In the genomic region with DNA sequence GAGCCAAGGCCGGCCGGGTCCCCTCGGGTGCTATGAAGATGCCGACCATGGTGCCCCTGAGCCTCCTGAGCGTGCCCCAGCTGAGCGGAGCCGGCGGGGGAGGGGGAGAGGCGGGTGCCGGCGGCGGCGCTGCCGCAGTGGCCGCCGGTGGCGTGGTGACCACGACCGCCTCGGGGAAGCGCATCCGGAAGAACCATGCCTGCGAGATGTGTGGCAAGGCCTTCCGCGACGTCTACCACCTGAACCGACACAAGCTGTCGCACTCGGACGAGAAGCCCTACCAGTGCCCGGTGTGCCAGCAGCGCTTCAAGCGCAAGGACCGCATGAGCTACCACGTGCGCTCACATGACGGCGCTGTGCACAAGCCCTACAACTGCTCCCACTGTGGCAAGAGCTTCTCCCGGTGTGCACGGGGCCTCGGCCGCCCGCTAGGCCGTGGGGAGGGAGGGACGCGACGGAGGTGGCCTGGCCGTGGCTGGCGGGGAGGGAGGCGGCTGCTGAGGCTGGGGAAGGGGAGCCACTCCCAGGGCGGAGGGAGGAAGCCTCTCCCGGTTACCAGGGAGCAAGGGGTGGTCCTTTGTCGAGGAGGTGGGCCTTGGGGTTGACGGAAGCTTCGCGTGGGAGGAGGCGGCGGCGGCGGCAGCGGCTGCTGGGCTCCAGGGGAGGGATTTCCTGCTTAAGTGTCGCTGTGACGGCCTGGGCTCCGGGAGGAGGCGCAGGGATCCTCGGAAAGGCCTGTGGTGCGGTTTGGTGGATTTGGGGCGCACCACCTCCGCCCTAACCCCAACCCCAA, we compare ENCODE assay signal across 1 cellular context.
TF ChIP-seq lines count a peak whose summit lies in the region.

No MANE protein-coding gene starts in this region.

TF ChIP-seq in GM12878, 131 proteins besides CTCF, POLR2A, EP300 and RAD21 (continued from another document and continues in another):
- TF ChIP-seq NBN (IDR thresholded peaks at IDR 0.05) (peak; percentile 83), RBBP5 (conservative IDR thresholded peaks at IDR 0.05) (no peak), GATAD2B (conservative IDR thresholded peaks at IDR 0.05; ENCODE audit: low read depth) (peak; percentile 83; the same call in 1 of the 2 replicates), RUNX3 (IDR thresholded peaks at IDR 0.05; ENCODE audit: low read length) (no peak), HDGF (IDR thresholded peaks at IDR 0.05) (peak; percentile 100), FOXK2 (IDR thresholded peaks at IDR 0.05) (no peak), ZNF24 (IDR thresholded peaks at IDR 0.05) (no peak), ESRRA (IDR thresholded peaks at IDR 0.05; ENCODE audit: low read length) (no peak), KDM1A (IDR thresholded peaks at IDR 0.05; ENCODE audit: borderline replicate concordance) (peak; percentile 48; the same call in 1 of the 2 replicates), IRF5 (IDR thresholded peaks at IDR 0.05; ENCODE audit: borderline replicate concordance) (no peak), EZH2 (IDR thresholded peaks at IDR 0.05; ENCODE audit: borderline replicate concordance, control insufficient read depth, low read depth, low read length) (no peak), CBX3 (IDR thresholded peaks at IDR 0.05; ENCODE audit: borderline replicate concordance, low read depth) (no peak), DPF2 (IDR thresholded peaks at IDR 0.05) (peak; percentile 68; the same call in 1 of the 2 replicates), CHD1 (IDR thresholded peaks at IDR 0.05; ENCODE audit: low read depth, low read length) (no peak), HDAC2 (IDR thresholded peaks at IDR 0.05) (no peak), USF1 (IDR thresholded peaks at IDR 0.05; ENCODE audit: borderline replicate concordance, extremely low read length, insufficient read depth, low read depth, low read length) (peak; percentile 83), YY1 (IDR thresholded peaks at IDR 0.05; ENCODE audit: low read depth, low read length) (0 out of 2 replicates have a peak, but pooled peaks have one; percentile 37), ELK1 (IDR thresholded peaks at IDR 0.05; ENCODE audit: low read depth, low read length) (no peak), WRNIP1 (IDR thresholded peaks at IDR 0.05; ENCODE audit: borderline replicate concordance, low read depth, low read length) (no peak), PBX3 (IDR thresholded peaks at IDR 0.05; ENCODE audit: insufficient replicate concordance, low read depth, low read length) (no peak), MYC (IDR thresholded peaks at IDR 0.05; ENCODE audit: insufficient read depth, insufficient read length, insufficient replicate concordance, low read length, severe bottlenecking) (peak; percentile 80), SREBF2 (IDR thresholded peaks at IDR 0.05; ENCODE audit: low read length) (no peak), PML (IDR thresholded peaks at IDR 0.05; ENCODE audit: low read length) (no peak), SIN3A (IDR thresholded peaks at IDR 0.05; ENCODE audit: low read depth, low read length) (peak; percentile 83; the same call in 1 of the 2 replicates), GABPA (IDR thresholded peaks at IDR 0.05; ENCODE audit: low read depth) (no peak), NR2C2 (IDR thresholded peaks at IDR 0.05; ENCODE audit: borderline replicate concordance, control insufficient read depth, insufficient read length, low read depth) (no peak), FOS (IDR thresholded peaks at IDR 0.05; ENCODE audit: borderline replicate concordance, extremely low read depth, insufficient read length) (no peak), CBFB (IDR thresholded peaks at IDR 0.05; ENCODE audit: low read depth) (peak; percentile 11; the same call in 1 of the 2 replicates), EED (IDR thresholded peaks at IDR 0.05; ENCODE audit: low read depth) (peak; percentile 66), CHD2 (IDR thresholded peaks at IDR 0.05; ENCODE audit: borderline replicate concordance, low read depth, low read length) (0 out of 2 replicates have a peak, but pooled peaks have one; percentile 39), SPI1 (IDR thresholded peaks at IDR 0.05; ENCODE audit: borderline replicate concordance, insufficient read depth, low read depth, low read length) (peak; percentile 11; the same call in 1 of the 2 replicates), RCOR1 (conservative IDR thresholded peaks at IDR 0.05; ENCODE audit: low read depth, low read length) (no peak), NR2F1 (conservative IDR thresholded peaks at IDR 0.05) (no peak), SMARCA5 (IDR thresholded peaks at IDR 0.05) (peak; percentile 57), KAT2A (conservative IDR thresholded peaks at IDR 0.05; ENCODE audit: control insufficient read depth, low read depth, low read length) (no peak), E4F1 (IDR thresholded peaks at IDR 0.05; ENCODE audit: borderline replicate concordance, partially characterized antibody) (peak; percentile 32), USF2 (IDR thresholded peaks at IDR 0.05; ENCODE audit: borderline replicate concordance, low read depth, low read length) (peak; percentile 27; the same call in 1 of the 2 replicates), BCL11A (IDR thresholded peaks at IDR 0.05; ENCODE audit: low read depth, low read length) (0 out of 2 replicates have a peak, but pooled peaks have one; percentile 5), FOXM1 (IDR thresholded peaks at IDR 0.05; ENCODE audit: low read depth, low read length) (no peak), TBL1XR1 (IDR thresholded peaks at IDR 0.05; ENCODE audit: low read depth, low read length) (0 out of 2 replicates have a peak, but pooled peaks have one; percentile 4), RAD51 (IDR thresholded peaks at IDR 0.05) (peak; percentile 66)
- TF ChIP-seq, protein P1, sequence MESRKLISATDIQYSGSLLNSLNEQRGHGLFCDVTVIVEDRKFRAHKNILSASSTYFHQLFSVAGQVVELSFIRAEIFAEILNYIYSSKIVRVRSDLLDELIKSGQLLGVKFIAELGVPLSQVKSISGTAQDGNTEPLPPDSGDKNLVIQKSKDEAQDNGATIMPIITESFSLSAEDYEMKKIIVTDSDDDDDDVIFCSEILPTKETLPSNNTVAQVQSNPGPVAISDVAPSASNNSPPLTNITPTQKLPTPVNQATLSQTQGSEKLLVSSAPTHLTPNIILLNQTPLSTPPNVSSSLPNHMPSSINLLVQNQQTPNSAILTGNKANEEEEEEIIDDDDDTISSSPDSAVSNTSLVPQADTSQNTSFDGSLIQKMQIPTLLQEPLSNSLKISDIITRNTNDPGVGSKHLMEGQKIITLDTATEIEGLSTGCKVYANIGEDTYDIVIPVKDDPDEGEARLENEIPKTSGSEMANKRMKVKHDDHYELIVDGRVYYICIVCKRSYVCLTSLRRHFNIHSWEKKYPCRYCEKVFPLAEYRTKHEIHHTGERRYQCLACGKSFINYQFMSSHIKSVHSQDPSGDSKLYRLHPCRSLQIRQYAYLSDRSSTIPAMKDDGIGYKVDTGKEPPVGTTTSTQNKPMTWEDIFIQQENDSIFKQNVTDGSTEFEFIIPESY (IDR thresholded peaks at IDR 0.05): no peak
- TF ChIP-seq, protein P2, sequence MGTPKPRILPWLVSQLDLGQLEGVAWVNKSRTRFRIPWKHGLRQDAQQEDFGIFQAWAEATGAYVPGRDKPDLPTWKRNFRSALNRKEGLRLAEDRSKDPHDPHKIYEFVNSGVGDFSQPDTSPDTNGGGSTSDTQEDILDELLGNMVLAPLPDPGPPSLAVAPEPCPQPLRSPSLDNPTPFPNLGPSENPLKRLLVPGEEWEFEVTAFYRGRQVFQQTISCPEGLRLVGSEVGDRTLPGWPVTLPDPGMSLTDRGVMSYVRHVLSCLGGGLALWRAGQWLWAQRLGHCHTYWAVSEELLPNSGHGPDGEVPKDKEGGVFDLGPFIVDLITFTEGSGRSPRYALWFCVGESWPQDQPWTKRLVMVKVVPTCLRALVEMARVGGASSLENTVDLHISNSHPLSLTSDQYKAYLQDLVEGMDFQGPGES (IDR thresholded peaks at IDR 0.05): no peak
- TF ChIP-seq, protein P3, sequence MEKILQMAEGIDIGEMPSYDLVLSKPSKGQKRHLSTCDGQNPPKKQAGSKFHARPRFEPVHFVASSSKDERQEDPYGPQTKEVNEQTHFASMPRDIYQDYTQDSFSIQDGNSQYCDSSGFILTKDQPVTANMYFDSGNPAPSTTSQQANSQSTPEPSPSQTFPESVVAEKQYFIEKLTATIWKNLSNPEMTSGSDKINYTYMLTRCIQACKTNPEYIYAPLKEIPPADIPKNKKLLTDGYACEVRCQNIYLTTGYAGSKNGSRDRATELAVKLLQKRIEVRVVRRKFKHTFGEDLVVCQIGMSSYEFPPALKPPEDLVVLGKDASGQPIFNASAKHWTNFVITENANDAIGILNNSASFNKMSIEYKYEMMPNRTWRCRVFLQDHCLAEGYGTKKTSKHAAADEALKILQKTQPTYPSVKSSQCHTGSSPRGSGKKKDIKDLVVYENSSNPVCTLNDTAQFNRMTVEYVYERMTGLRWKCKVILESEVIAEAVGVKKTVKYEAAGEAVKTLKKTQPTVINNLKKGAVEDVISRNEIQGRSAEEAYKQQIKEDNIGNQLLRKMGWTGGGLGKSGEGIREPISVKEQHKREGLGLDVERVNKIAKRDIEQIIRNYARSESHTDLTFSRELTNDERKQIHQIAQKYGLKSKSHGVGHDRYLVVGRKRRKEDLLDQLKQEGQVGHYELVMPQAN (conservative IDR thresholded peaks at IDR 0.05): peak; percentile 87
- TF ChIP-seq, protein P4, sequence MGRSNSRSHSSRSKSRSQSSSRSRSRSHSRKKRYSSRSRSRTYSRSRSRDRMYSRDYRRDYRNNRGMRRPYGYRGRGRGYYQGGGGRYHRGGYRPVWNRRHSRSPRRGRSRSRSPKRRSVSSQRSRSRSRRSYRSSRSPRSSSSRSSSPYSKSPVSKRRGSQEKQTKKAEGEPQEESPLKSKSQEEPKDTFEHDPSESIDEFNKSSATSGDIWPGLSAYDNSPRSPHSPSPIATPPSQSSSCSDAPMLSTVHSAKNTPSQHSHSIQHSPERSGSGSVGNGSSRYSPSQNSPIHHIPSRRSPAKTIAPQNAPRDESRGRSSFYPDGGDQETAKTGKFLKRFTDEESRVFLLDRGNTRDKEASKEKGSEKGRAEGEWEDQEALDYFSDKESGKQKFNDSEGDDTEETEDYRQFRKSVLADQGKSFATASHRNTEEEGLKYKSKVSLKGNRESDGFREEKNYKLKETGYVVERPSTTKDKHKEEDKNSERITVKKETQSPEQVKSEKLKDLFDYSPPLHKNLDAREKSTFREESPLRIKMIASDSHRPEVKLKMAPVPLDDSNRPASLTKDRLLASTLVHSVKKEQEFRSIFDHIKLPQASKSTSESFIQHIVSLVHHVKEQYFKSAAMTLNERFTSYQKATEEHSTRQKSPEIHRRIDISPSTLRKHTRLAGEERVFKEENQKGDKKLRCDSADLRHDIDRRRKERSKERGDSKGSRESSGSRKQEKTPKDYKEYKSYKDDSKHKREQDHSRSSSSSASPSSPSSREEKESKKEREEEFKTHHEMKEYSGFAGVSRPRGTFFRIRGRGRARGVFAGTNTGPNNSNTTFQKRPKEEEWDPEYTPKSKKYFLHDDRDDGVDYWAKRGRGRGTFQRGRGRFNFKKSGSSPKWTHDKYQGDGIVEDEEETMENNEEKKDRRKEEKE (IDR thresholded peaks at IDR 0.05): no peak
